In genomic region chr20:3864518-3864917, GRCh38 we compare ENCODE assay signal across 23 cellular contexts.
"Had no signal": no experiment of that assay in that cellular context is flagged by ENCODE, and none has a peak within 500 bp of the region (broad histone marks: within the 10 kb centered on the region; RNA-seq: fewer than 3 reads in every experiment).

No MANE protein-coding gene starts in this region.

- H3K27me3 Mint-ChIP-seq: activated CD4-positive, alpha-beta memory T cell treated with anti-CD3 and anti-CD28 coated beads for 36 hours; activated CD8-positive, alpha-beta memory T cell treated with anti-CD3 and anti-CD28 coated beads, Interleukin-2, amount 10 ng/mL, durations not matched to agents 7 days and 5 days; activated naive CD8-positive, alpha-beta T cell treated with anti-CD3 and anti-CD28 coated beads, Interleukin-2, amount 10 ng/mL, durations not matched to agents 7 days and 5 days; memory B cell; natural killer cell treated with Interleukin-12 subunit alpha and Interleukin-12 subunit beta and Interleukin-15 and Interleukin-18, amount 100 ng/mL, for 72 hours; stimulated activated naive CD8-positive, alpha-beta T cell treated with anti-CD3 and anti-CD28 coated beads, Interleukin-15, amount 100 ng/mL, for 72 hours had no signal

- DNase-seq: activated CD4-positive, alpha-beta memory T cell treated with anti-CD3 and anti-CD28 coated beads for 36 hours; activated CD4-positive, alpha-beta T cell treated with anti-CD3 and anti-CD28 coated beads for 48 hours; activated CD8-positive, alpha-beta memory T cell treated with anti-CD3 and anti-CD28 coated beads, Interleukin-2, amount 10 ng/mL, durations not matched to agents 7 days and 5 days; activated naive CD8-positive, alpha-beta T cell treated with anti-CD3 and anti-CD28 coated beads, Interleukin-2, amount 10 ng/mL, durations not matched to agents 7 days and 5 days; activated T-cell treated with anti-CD3 and anti-CD28 coated beads for 4 hours; amniotic stem cell; cerebellar nuclear complex; cortex of kidney; heart right ventricle; islet precursor cell; left cardiac atrium; stimulated activated CD4-positive, alpha-beta T cell treated with anti-CD3 and anti-CD28 coated beads, Interleukin-1b, Interleukin-23, amount 100 ng/mL, for 48 hours; stimulated activated naive CD8-positive, alpha-beta T cell treated with anti-CD3 and anti-CD28 coated beads, Interleukin-15, amount 100 ng/mL, for 72 hours; tibial artery had no signal

- H3K27ac ChIP-seq: epithelial cell of prostate, heart right ventricle, neutrophil, parathyroid adenoma, skin epidermis, tibial artery had no signal

- H3K27me3 ChIP-seq: breast epithelium, heart right ventricle, neutrophil, tibial artery had no signal

- H2AFZ ChIP-seq: parathyroid adenoma had no signal

- H3K4me3 Mint-ChIP-seq: activated CD4-positive, alpha-beta memory T cell treated with anti-CD3 and anti-CD28 coated beads for 36 hours; activated CD8-positive, alpha-beta memory T cell treated with anti-CD3 and anti-CD28 coated beads, Interleukin-2, amount 10 ng/mL, durations not matched to agents 7 days and 5 days; activated naive CD8-positive, alpha-beta T cell treated with anti-CD3 and anti-CD28 coated beads, Interleukin-2, amount 10 ng/mL, durations not matched to agents 7 days and 5 days; memory B cell; natural killer cell treated with Interleukin-12 subunit alpha and Interleukin-12 subunit beta and Interleukin-15 and Interleukin-18, amount 100 ng/mL, for 72 hours; stimulated activated naive CD8-positive, alpha-beta T cell treated with anti-CD3 and anti-CD28 coated beads, Interleukin-15, amount 100 ng/mL, for 72 hours had no signal

- H3K36me3 Mint-ChIP-seq: natural killer cell treated with Interleukin-12 subunit alpha and Interleukin-12 subunit beta and Interleukin-15 and Interleukin-18, amount 100 ng/mL, for 72 hours had no signal

- H3K4me3 ChIP-seq: breast epithelium, heart right ventricle, skin epidermis, tibial artery had no signal

- H3K27ac Mint-ChIP-seq: activated CD4-positive, alpha-beta memory T cell treated with anti-CD3 and anti-CD28 coated beads for 36 hours; activated CD8-positive, alpha-beta memory T cell treated with anti-CD3 and anti-CD28 coated beads, Interleukin-2, amount 10 ng/mL, durations not matched to agents 7 days and 5 days; activated naive CD8-positive, alpha-beta T cell treated with anti-CD3 and anti-CD28 coated beads, Interleukin-2, amount 10 ng/mL, durations not matched to agents 7 days and 5 days; memory B cell; stimulated activated naive CD8-positive, alpha-beta T cell treated with anti-CD3 and anti-CD28 coated beads, Interleukin-15, amount 100 ng/mL, for 72 hours had no signal

- H3K4me1 ChIP-seq: breast epithelium, parathyroid adenoma, tibial artery had no signal

- FAIRE-seq: urothelium cell line had no signal

- ATAC-seq: activated CD8-positive, alpha-beta memory T cell treated with anti-CD3 and anti-CD28 coated beads, Interleukin-2, amount 10 ng/mL, durations not matched to agents 7 days and 5 days; left cardiac atrium; natural killer cell treated with Interleukin-12 subunit alpha and Interleukin-12 subunit beta and Interleukin-15 and Interleukin-18, amount 100 ng/mL, for 72 hours; right cardiac atrium; stimulated activated naive CD8-positive, alpha-beta T cell treated with anti-CD3 and anti-CD28 coated beads, Interleukin-15, amount 100 ng/mL, for 72 hours had no signal

- H3K9me3 ChIP-seq: breast epithelium, heart right ventricle, neutrophil, tibial artery had no signal

- H3K79me2 ChIP-seq: parathyroid adenoma had no signal

- H3K36me3 ChIP-seq: breast epithelium had no signal

- H3K4me1 Mint-ChIP-seq: activated CD8-positive, alpha-beta memory T cell treated with anti-CD3 and anti-CD28 coated beads, Interleukin-2, amount 10 ng/mL, durations not matched to agents 7 days and 5 days; activated naive CD8-positive, alpha-beta T cell treated with anti-CD3 and anti-CD28 coated beads, Interleukin-2, amount 10 ng/mL, durations not matched to agents 7 days and 5 days; stimulated activated naive CD8-positive, alpha-beta T cell treated with anti-CD3 and anti-CD28 coated beads, Interleukin-15, amount 100 ng/mL, for 72 hours had no signal
